ENCODE assay signal across 18 cellular contexts in genomic region chr2:153622285-153622684, GRCh38.
DNase-seq lines count a peak whose midpoint lies in the region; ATAC-seq and TF ChIP-seq lines count a peak whose summit lies in the region.
"Had no signal": no experiment of that assay in that cellular context is flagged by ENCODE, and none has a peak within 500 bp of the region (broad histone marks: within the 10 kb centered on the region; RNA-seq: fewer than 3 reads in every experiment).

No MANE protein-coding gene starts in this region.

- H3K9me2 ChIP-seq in GM23338 (ENCODE audit: insufficient read depth), result no peaks in the 10 kb centered on the region
- H3K9me2 ChIP-seq in OCI-LY7 (ENCODE audit: insufficient read depth, low read length), result no peaks in the 10 kb centered on the region
- no peaks in the 10 kb centered on the region for H3K9me2 ChIP-seq in hepatocyte (replicated peaks; ENCODE audit: insufficient read depth)

- ATAC-seq in GM23338, result no peak
- no peak for ATAC-seq in GM18873 (IDR thresholded peaks at IDR 0.05; ENCODE audit: low FRiP score, unreplicated experiment)
- ATAC-seq in HG02798 (IDR thresholded peaks at IDR 0.05; ENCODE audit: poor library complexity, unreplicated experiment), result no peak
- no peak for ATAC-seq in natural killer cell
- ATAC-seq: stimulated activated memory B cell treated with anti-CD40 and anti-IgM and Interleukin-4, amounts not matched to agents 10 μg/mL and 1 μg/mL and 100 μg/mL, for 72 hours had no signal

- H3F3A ChIP-seq in GM23338 (replicated peaks; ENCODE audit: low read depth), result no peaks in the 10 kb centered on the region

- H3K36me3 Mint-ChIP-seq in GM23338 (ENCODE audit: low read depth) (no peaks in the 10 kb centered on the region), natural killer cell (peaks cover 22% of the 10 kb centered on the region)
- H3K36me3 Mint-ChIP-seq: stimulated activated memory B cell treated with anti-CD40 and anti-IgM and Interleukin-4, amounts not matched to agents 10 μg/mL and 1 μg/mL and 100 μg/mL, for 72 hours had no signal

- H3K4me3 Mint-ChIP-seq in GM23338 (no peak overlapping the region), natural killer cell (no peak overlapping the region)
- H3K4me3 Mint-ChIP-seq: activated CD4-positive, alpha-beta T cell treated with anti-CD3 and anti-CD28 coated beads, Interleukin-2, amount 10 ng/mL, durations not matched to agents 7 days and 5 days; IgD-negative memory B cell; stimulated activated memory B cell treated with anti-CD40 and anti-IgM and Interleukin-4, amounts not matched to agents 10 μg/mL and 1 μg/mL and 100 μg/mL, for 72 hours had no signal

- POLR2A ChIA-PET in OCI-LY7 (lab: Charles Lee), result interaction anchor here (0.7 kb wide), 1 partner anchor 102 kb away, joined by 3 read pairs; no protein-coding TSS in a partner anchor

- no peaks in the 10 kb centered on the region for H3K4me1 ChIP-seq in GM23338 (ENCODE audit: insufficient read depth)
- H3K4me1 ChIP-seq in OCI-LY7 (ENCODE audit: insufficient read depth, low read length, poor library complexity, severe bottlenecking), result no peaks in the 10 kb centered on the region
- H3K4me1 ChIP-seq in hepatocyte (ENCODE audit: insufficient read depth), result no peaks in the 10 kb centered on the region
- H3K4me1 ChIP-seq: transverse colon had no signal

- CTCF ChIA-PET in OCI-LY7 (lab: Charles Lee; ENCODE audit: unreplicated experiment), result no interaction called here

- 52% methylated on average over 4 of the region's 4 CpGs for WGBS in hepatocyte (ENCODE audit: low lambda C conversion rate, missing lambda C conversion rate)

- H3K4me1 Mint-ChIP-seq in GM23338 (no peaks in the 10 kb centered on the region), natural killer cell (no peaks in the 10 kb centered on the region)
- H3K4me1 Mint-ChIP-seq: activated CD4-positive, alpha-beta T cell treated with anti-CD3 and anti-CD28 coated beads, Interleukin-2, amount 10 ng/mL, durations not matched to agents 7 days and 5 days; IgD-negative memory B cell; stimulated activated memory B cell treated with anti-CD40 and anti-IgM and Interleukin-4, amounts not matched to agents 10 μg/mL and 1 μg/mL and 100 μg/mL, for 72 hours had no signal

- H3K27me3 Mint-ChIP-seq in GM23338 (ENCODE audit: insufficient read depth, low read depth, poor library complexity), result no peaks in the 10 kb centered on the region
- no peaks in the 10 kb centered on the region for H3K27me3 Mint-ChIP-seq in natural killer cell (ENCODE audit: low read depth in 2 of 2)
- H3K27me3 Mint-ChIP-seq: activated CD4-positive, alpha-beta T cell treated with anti-CD3 and anti-CD28 coated beads, Interleukin-2, amount 10 ng/mL, durations not matched to agents 7 days and 5 days; IgD-negative memory B cell; stimulated activated memory B cell treated with anti-CD40 and anti-IgM and Interleukin-4, amounts not matched to agents 10 μg/mL and 1 μg/mL and 100 μg/mL, for 72 hours had no signal

- H3K4me3 ChIP-seq in GM23338 (no peak overlapping the region), OCI-LY7 (ENCODE audit: low read depth, low read length, poor library complexity, severe bottlenecking) (no peak overlapping the region), hepatocyte (no peak overlapping the region)
- H3K4me3 ChIP-seq: transverse colon had no signal

- intact Hi-C loops in OCI-LY7 (cut with micrococcal nuclease; ENCODE audit: unreplicated experiment) (no loop called here), natural killer cell (cut with micrococcal nuclease) (no loop called here)

- H3K9me3 ChIP-seq in OCI-LY7 (ENCODE audit: low read length) (no peaks in the 10 kb centered on the region), hepatocyte (ENCODE audit: low read depth) (no peaks in the 10 kb centered on the region)

- H3K27ac ChIP-seq in GM23338 (ENCODE audit: low read depth) (no peak overlapping the region), OCI-LY7 (ENCODE audit: low read depth, low read length, poor library complexity, severe bottlenecking) (no peak overlapping the region), hepatocyte (no peak overlapping the region)
- H3K27ac ChIP-seq: transverse colon had no signal

- H3K79me2 ChIP-seq in GM23338 (replicated peaks; ENCODE audit: insufficient read depth), result no peaks in the 10 kb centered on the region
- H3K79me2 ChIP-seq in OCI-LY7 (ENCODE audit: insufficient read depth, low read depth, low read length), result no peaks in the 10 kb centered on the region
- no peaks in the 10 kb centered on the region for H3K79me2 ChIP-seq in hepatocyte

- no peak overlapping the region for H2AFZ ChIP-seq in GM23338
- H2AFZ ChIP-seq in OCI-LY7 (ENCODE audit: low read length), result no peak overlapping the region
- H2AFZ ChIP-seq in hepatocyte, result no peak overlapping the region

- no peak overlapping the region for H3K27ac Mint-ChIP-seq in GM23338
- H3K27ac Mint-ChIP-seq in natural killer cell, result no peak overlapping the region
- H3K27ac Mint-ChIP-seq: activated CD4-positive, alpha-beta T cell treated with anti-CD3 and anti-CD28 coated beads, Interleukin-2, amount 10 ng/mL, durations not matched to agents 7 days and 5 days; IgD-negative memory B cell; stimulated activated memory B cell treated with anti-CD40 and anti-IgM and Interleukin-4, amounts not matched to agents 10 μg/mL and 1 μg/mL and 100 μg/mL, for 72 hours had no signal

- H3K36me3 ChIP-seq in GM23338 (ENCODE audit: insufficient read depth) (no peaks in the 10 kb centered on the region), OCI-LY7 (ENCODE audit: insufficient read depth, low read length) (no peaks in the 10 kb centered on the region), hepatocyte (replicated peaks; ENCODE audit: insufficient read depth, low read depth) (no peaks in the 10 kb centered on the region)
- H3K36me3 ChIP-seq: transverse colon had no signal

- H4K20me1 ChIP-seq in GM23338 (replicated peaks; ENCODE audit: insufficient read depth) (no peaks in the 10 kb centered on the region), OCI-LY7 (ENCODE audit: insufficient read depth, low read length) (no peaks in the 10 kb centered on the region), hepatocyte (ENCODE audit: insufficient read depth, poor library complexity, severe bottlenecking) (no peaks in the 10 kb centered on the region)

- H3K27me3 ChIP-seq in GM23338 (ENCODE audit: insufficient read depth), result no peaks in the 10 kb centered on the region
- H3K27me3 ChIP-seq in hepatocyte, result no peaks in the 10 kb centered on the region
- H3K27me3 ChIP-seq: transverse colon had no signal

- H3K4me2 ChIP-seq in GM23338 (no peak overlapping the region), OCI-LY7 (ENCODE audit: low read length) (no peak overlapping the region), hepatocyte (no peak overlapping the region)

- no TSS peak for BruUV-seq in OCI-LY7 (replicated peaks; lab: Mats Ljungman, UMichigan)

- DNase-seq in A172 (ENCODE audit: low spot score) (peak; percentile 11), GM23338 (ENCODE audit: low spot score) (peak; percentile 48), OCI-LY7 (ENCODE audit: low spot score) (no peak), hepatocyte (ENCODE audit: low spot score) (peak; percentile 17), DMS114 treated with DMSO at 0.1 percent for 48 hours (lab: John Stamatoyannopoulos, UW; ENCODE audit: unreplicated experiment) (no peak), natural killer cell (no peak)
- DNase-seq: activated CD4-positive, alpha-beta T cell treated with anti-CD3 and anti-CD28 coated beads, Interleukin-2, amount 10 ng/mL, durations not matched to agents 7 days and 5 days; activated T-cell treated with anti-CD3 and anti-CD28 coated beads, Interleukin-2, amount 50 U/mL, for 48 hours; AML-193; caudate nucleus; effector CD8-positive, alpha-beta T cell; HCEC 1CT; NCI-H146; transverse colon had no signal

- H3K9me3 Mint-ChIP-seq in GM23338, result no peaks in the 10 kb centered on the region; the same call in 2 of the 3 replicates
- H3K9me3 Mint-ChIP-seq in natural killer cell, result peaks cover 22 to 29% of the 10 kb centered on the region in 2 donors

- TF ChIP-seq CTCF in GM23338 (conservative IDR thresholded peaks at IDR 0.05; ENCODE audit: low read depth in 2 of 2) (peak; percentile 55 to 59), OCI-LY7 (conservative IDR thresholded peaks at IDR 0.05; ENCODE audit: low read length) (0 out of 2 replicates have a peak, but pooled peaks have one; percentile 31), hepatocyte (IDR thresholded peaks at IDR 0.05; ENCODE audit: poor library complexity) (peak; percentile 52), natural killer cell (IDR thresholded peaks at IDR 0.05) (no peak)

TF ChIP-seq in GM23338, 12 proteins besides CTCF, POLR2A, EP300 and RAD21 (continues in another document):
- TF ChIP-seq CREB1 (CRISPR knock-in tag; IDR thresholded peaks at IDR 0.05; ENCODE audit: low read depth) (no peak), JUNB (IDR thresholded peaks at IDR 0.05; ENCODE audit: unreplicated experiment) (no peak), EZH2phosphoT487 (IDR thresholded peaks at IDR 0.05; ENCODE audit: unreplicated experiment) (no peak), NANOG (IDR thresholded peaks at IDR 0.05; ENCODE audit: borderline replicate concordance) (no peak)
- TF ChIP-seq, protein P1, sequence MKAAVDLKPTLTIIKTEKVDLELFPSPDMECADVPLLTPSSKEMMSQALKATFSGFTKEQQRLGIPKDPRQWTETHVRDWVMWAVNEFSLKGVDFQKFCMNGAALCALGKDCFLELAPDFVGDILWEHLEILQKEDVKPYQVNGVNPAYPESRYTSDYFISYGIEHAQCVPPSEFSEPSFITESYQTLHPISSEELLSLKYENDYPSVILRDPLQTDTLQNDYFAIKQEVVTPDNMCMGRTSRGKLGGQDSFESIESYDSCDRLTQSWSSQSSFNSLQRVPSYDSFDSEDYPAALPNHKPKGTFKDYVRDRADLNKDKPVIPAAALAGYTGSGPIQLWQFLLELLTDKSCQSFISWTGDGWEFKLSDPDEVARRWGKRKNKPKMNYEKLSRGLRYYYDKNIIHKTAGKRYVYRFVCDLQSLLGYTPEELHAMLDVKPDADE (IDR thresholded peaks at IDR 0.05), result no peak

Comparison
In these comparisons a context has a peak if more than half of its experiments do, and no peak if none do; other contexts are left out.
1. DNase-seq: peak in A172 (single experiment), GM23338 (single experiment) and hepatocyte (single experiment); none in OCI-LY7 (single experiment), DMS114 treated with DMSO at 0.1 percent for 48 hours (single experiment) and natural killer cell (single experiment).